26 cellular contexts compared by ENCODE assay signal in genomic region chr15:45320581-45320980, GRCh38. TPM values are rescaled to one million over a fixed set of nuclear protein-coding genes. Genes with fewer than 3 reads are reported as not detected.
A peak's percentile ranks its signal among the peaks of the same experiment; 100 is the strongest.
DNase-seq lines count a peak whose midpoint lies in the region; ATAC-seq, FAIRE-seq and TF ChIP-seq lines count a peak whose summit lies in the region.
"Had no signal": no experiment of that assay in that cellular context is flagged by ENCODE, and none has a peak within 500 bp of the region (broad histone marks: within the 10 kb centered on the region; RNA-seq: fewer than 3 reads in every experiment).

No MANE protein-coding gene starts in this region.

- DNase-seq in HT-29 (ENCODE audit: low spot score), result peak; percentile 85
- DNase-seq in RWPE2 (ENCODE audit: low spot score), result no peak
- DNase-seq in kidney tubule cell (ENCODE audit: low spot score), result peak; percentile 46
- DNase-seq in urothelium cell line (ENCODE audit: low spot score), result peak; percentile 23
- DNase-seq in NCI-H1105 (lab: John Stamatoyannopoulos, UW), result no peak
- no peak for DNase-seq in DMS 273 (lab: John Stamatoyannopoulos, UW; ENCODE audit: unreplicated experiment)
- DNase-seq in NCI-H774 (lab: John Stamatoyannopoulos, UW), result no peak
- DNase-seq: activated CD4-positive, alpha-beta T cell treated with anti-CD3 and anti-CD28 coated beads, Interleukin-2, amount 10 ng/mL, durations not matched to agents 24 days and 14 days; activated naive CD4-positive, alpha-beta T cell treated with Interleukin-2 at 50 U/mL for 16 hours; activated T-cell treated with anti-CD3 and anti-CD28 coated beads, Interleukin-2, amount 50 U/mL, for 24 hours; KBM-7; lower lobe of right lung; NCI-H1436; NCI-H2081 treated with DMSO at 0.1 percent for 48 hours; NCI-H345; NCI-H748 treated with DMSO at 0.1 percent for 48 hours; right cardiac atrium; Right ventricle myocardium superior; stimulated activated CD4-positive, alpha-beta T cell treated with anti-CD3 and anti-CD28 coated beads, Interleukin-2, amount 100 ng/mL, for 48 hours; transverse colon; WERI-Rb-1 had no signal

- ATAC-seq in RWPE2 (ENCODE audit: low read depth), result peak; percentile 95
- ATAC-seq: lower lobe of right lung, right cardiac atrium had no signal

- no peaks in the 10 kb centered on the region for H3K27me3 ChIP-seq in RWPE2 (ENCODE audit: insufficient read depth, poor library complexity, severe bottlenecking)
- H3K27me3 ChIP-seq: transverse colon had no signal

- no peak overlapping the region for H3K4me3 ChIP-seq in RWPE2 (ENCODE audit: severe bottlenecking)
- H3K4me3 ChIP-seq: lower lobe of right lung, transverse colon had no signal

- no peaks in the 10 kb centered on the region for H3K4me1 ChIP-seq in RWPE2 (ENCODE audit: insufficient read depth, poor library complexity, severe bottlenecking)
- H3K4me1 ChIP-seq: lower lobe of right lung, parathyroid adenoma, transverse colon had no signal

- FAIRE-seq in urothelium cell line (lab: Jason Lieb, UNC), result no peak
- FAIRE-seq: endothelial cell of umbilical vein, H1, HTR-8/SVneo had no signal

- no peak for TF ChIP-seq CTCF in RWPE2 (IDR thresholded peaks at IDR 0.05; ENCODE audit: poor library complexity, severe bottlenecking)

- H3K36me3 ChIP-seq in RWPE2 (ENCODE audit: low read depth), result no peaks in the 10 kb centered on the region
- H3K36me3 ChIP-seq: lower lobe of right lung, transverse colon, WERI-Rb-1 had no signal

- H3K27ac ChIP-seq in RWPE2 (ENCODE audit: poor library complexity, severe bottlenecking), result no peak overlapping the region
- H3K27ac ChIP-seq: C4-2B, lower lobe of right lung, parathyroid adenoma, transverse colon, WERI-Rb-1 had no signal

- H3K9me3 ChIP-seq in RWPE2 (ENCODE audit: severe bottlenecking), result no peaks in the 10 kb centered on the region
- H3K9me3 ChIP-seq: lower lobe of right lung, transverse colon had no signal

RNA-seq across cellular contexts. Expression of gene GATM, which starts 57.8 kb away (rescaled TPM):
- 0.53 and 0.76 TPM in 2 replicates for total RNA-seq in HT-29 (2014; rRNA removed; shearing (Covaris generic))

Comparison
In these comparisons a context has a peak if more than half of its experiments do, and no peak if none do; other contexts are left out.
1. DNase-seq: peak in HT-29 (single experiment), kidney tubule cell (single experiment) and urothelium cell line (single experiment); none in RWPE2 (single experiment), NCI-H1105 (single experiment), DMS 273 (single experiment) and NCI-H774 (single experiment).